Comparison of ENCODE assay signal across 3 cellular contexts in the genomic region with DNA sequence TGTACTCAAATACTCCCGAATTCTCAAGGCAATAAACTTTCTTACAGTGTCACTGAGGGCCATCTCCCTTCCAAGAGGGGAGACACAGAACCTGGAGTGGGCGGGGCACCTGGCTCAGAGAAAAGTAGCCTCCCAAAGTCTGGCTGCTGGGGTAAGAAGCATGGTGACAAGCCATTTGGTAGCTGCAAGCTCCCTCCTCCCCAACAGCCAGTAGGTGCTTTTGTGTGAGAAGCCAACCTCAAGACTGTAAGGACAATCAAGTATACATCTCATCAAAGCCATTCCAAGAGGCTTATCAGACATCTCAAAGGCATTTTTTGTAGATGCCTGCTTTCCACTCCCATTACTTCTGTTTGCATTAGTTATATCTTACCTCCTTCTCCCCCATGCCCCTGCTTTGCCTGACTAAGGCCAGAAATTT.
TF ChIP-seq lines count a peak whose summit lies in the region.

No MANE protein-coding gene starts in this region.

TF ChIP-seq in SK-N-SH, 30 proteins besides CTCF, POLR2A, EP300 and RAD21 (continued from another document):
- TF ChIP-seq, protein P1, sequence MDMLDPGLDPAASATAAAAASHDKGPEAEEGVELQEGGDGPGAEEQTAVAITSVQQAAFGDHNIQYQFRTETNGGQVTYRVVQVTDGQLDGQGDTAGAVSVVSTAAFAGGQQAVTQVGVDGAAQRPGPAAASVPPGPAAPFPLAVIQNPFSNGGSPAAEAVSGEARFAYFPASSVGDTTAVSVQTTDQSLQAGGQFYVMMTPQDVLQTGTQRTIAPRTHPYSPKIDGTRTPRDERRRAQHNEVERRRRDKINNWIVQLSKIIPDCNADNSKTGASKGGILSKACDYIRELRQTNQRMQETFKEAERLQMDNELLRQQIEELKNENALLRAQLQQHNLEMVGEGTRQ (IDR thresholded peaks at IDR 0.05; ENCODE audit: borderline replicate concordance, low read depth, low read length), result no peak
- no peak for TF ChIP-seq FOXM1 (IDR thresholded peaks at IDR 0.05; ENCODE audit: low read depth)
- TF ChIP-seq NFIC (IDR thresholded peaks at IDR 0.05; ENCODE audit: borderline replicate concordance), result no peak
- TF ChIP-seq, protein P2, sequence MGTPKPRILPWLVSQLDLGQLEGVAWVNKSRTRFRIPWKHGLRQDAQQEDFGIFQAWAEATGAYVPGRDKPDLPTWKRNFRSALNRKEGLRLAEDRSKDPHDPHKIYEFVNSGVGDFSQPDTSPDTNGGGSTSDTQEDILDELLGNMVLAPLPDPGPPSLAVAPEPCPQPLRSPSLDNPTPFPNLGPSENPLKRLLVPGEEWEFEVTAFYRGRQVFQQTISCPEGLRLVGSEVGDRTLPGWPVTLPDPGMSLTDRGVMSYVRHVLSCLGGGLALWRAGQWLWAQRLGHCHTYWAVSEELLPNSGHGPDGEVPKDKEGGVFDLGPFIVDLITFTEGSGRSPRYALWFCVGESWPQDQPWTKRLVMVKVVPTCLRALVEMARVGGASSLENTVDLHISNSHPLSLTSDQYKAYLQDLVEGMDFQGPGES (IDR thresholded peaks at IDR 0.05; ENCODE audit: low read depth, low read length), result no peak
- no peak for TF ChIP-seq POLR2AphosphoS5 (IDR thresholded peaks at IDR 0.05; ENCODE audit: low read depth, low read length)
- TF ChIP-seq, protein P3, sequence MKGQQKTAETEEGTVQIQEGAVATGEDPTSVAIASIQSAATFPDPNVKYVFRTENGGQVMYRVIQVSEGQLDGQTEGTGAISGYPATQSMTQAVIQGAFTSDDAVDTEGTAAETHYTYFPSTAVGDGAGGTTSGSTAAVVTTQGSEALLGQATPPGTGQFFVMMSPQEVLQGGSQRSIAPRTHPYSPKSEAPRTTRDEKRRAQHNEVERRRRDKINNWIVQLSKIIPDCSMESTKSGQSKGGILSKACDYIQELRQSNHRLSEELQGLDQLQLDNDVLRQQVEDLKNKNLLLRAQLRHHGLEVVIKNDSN (IDR thresholded peaks at IDR 0.05; ENCODE audit: borderline replicate concordance, low read depth), result no peak
- TF ChIP-seq, protein P4, sequence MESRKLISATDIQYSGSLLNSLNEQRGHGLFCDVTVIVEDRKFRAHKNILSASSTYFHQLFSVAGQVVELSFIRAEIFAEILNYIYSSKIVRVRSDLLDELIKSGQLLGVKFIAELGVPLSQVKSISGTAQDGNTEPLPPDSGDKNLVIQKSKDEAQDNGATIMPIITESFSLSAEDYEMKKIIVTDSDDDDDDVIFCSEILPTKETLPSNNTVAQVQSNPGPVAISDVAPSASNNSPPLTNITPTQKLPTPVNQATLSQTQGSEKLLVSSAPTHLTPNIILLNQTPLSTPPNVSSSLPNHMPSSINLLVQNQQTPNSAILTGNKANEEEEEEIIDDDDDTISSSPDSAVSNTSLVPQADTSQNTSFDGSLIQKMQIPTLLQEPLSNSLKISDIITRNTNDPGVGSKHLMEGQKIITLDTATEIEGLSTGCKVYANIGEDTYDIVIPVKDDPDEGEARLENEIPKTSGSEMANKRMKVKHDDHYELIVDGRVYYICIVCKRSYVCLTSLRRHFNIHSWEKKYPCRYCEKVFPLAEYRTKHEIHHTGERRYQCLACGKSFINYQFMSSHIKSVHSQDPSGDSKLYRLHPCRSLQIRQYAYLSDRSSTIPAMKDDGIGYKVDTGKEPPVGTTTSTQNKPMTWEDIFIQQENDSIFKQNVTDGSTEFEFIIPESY (IDR thresholded peaks at IDR 0.05; ENCODE audit: borderline replicate concordance, low read depth), result no peak
- TF ChIP-seq NRF1 (IDR thresholded peaks at IDR 0.05; ENCODE audit: low read depth, low read length), result no peak
- no peak for TF ChIP-seq MEF2A (IDR thresholded peaks at IDR 0.05; ENCODE audit: borderline replicate concordance, low read depth)
- TF ChIP-seq ELF1 (IDR thresholded peaks at IDR 0.05), result no peak
- no peak for TF ChIP-seq FOSL2 (IDR thresholded peaks at IDR 0.05; ENCODE audit: borderline replicate concordance, low read depth)
- TF ChIP-seq YY1 (IDR thresholded peaks at IDR 0.05; ENCODE audit: low read depth), result no peak
- no peak for TF ChIP-seq TAF1 (IDR thresholded peaks at IDR 0.05; ENCODE audit: borderline replicate concordance, low read depth, low read length)
TF ChIP-seq in SK-N-SH: peak in this region for 0.

TF ChIP-seq in SK-N-SH treated with all-trans-retinoic acid at 6 μM for 48 hours, 23 proteins besides CTCF, POLR2A, EP300 and RAD21 (continued from another document):
- TF ChIP-seq PPARA (CRISPR knock-in tag; IDR thresholded peaks at IDR 0.05; ENCODE audit: borderline replicate concordance) (no peak), CSDC2 (CRISPR knock-in tag; IDR thresholded peaks at IDR 0.05) (no peak)
TF ChIP-seq in SK-N-SH treated with all-trans-retinoic acid at 6 μM for 48 hours: peak in this region for 0.

TF ChIP-seq in endothelial cell of umbilical vein, 7 proteins besides CTCF, POLR2A, EP300 and RAD21:
- TF ChIP-seq, protein P5, sequence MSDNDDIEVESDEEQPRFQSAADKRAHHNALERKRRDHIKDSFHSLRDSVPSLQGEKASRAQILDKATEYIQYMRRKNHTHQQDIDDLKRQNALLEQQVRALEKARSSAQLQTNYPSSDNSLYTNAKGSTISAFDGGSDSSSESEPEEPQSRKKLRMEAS (IDR thresholded peaks at IDR 0.05; ENCODE audit: insufficient read depth, insufficient read length), result no peak
- peak; percentile 7 for TF ChIP-seq GATA2 (IDR thresholded peaks at IDR 0.05; ENCODE audit: insufficient read depth, insufficient read length, low read depth, low read length)
TF ChIP-seq in endothelial cell of umbilical vein: peak in this region for 1.
